22 cellular contexts compared by ENCODE assay signal in the genomic region with DNA sequence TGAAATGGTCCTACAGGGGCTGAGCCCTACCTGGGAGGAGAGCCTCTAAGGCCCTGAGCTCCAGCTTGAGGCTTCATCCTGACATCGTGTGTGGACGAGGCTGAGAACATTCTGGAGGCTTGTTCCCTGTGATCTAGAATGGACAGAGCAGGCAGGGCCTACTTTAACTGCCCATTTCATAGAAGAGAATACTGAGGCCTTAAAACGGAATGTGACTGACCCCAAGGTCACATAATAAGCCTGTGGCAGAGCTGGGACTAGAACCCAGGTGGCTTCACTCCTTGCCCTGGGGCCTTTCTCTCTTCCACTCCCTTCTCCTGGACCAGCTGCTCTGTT. TPM values are rescaled to one million over a fixed set of nuclear protein-coding genes. Genes with fewer than 3 reads are reported as not detected.
"Had no signal": no experiment of that assay in that cellular context is flagged by ENCODE, and none has a peak within 500 bp of the region (broad histone marks: within the 10 kb centered on the region; RNA-seq: fewer than 3 reads in every experiment).

No MANE protein-coding gene starts in this region.

- H3K27ac Mint-ChIP-seq: nephron progenitor cell; stimulated activated memory B cell treated with anti-CD40 and anti-IgM and Interleukin-4, amounts not matched to agents 10 μg/mL and 1 μg/mL and 100 μg/mL, for 72 hours had no signal

- ATAC-seq: effector memory CD8-positive, alpha-beta T cell; esophagus mucosa; gastrocnemius medialis; left cardiac atrium; left lung; naive thymus-derived CD8-positive, alpha-beta T cell; sciatic nerve; stimulated activated memory B cell treated with anti-CD40 and anti-IgM and Interleukin-4, amounts not matched to agents 10 μg/mL and 1 μg/mL and 100 μg/mL, for 72 hours; stimulated activated naive CD8-positive, alpha-beta T cell treated with anti-CD3 and anti-CD28 coated beads, Interleukin-15, Interleukin-2, amounts not matched to agents 100 U/mL and 50 U/mL, for 24 hours had no signal

- H3K4me3 ChIP-seq: coronary artery, gastrocnemius medialis, left lung, prostate gland, right atrium auricular region, testis, tibial artery, upper lobe of left lung had no signal

- H3K4me1 ChIP-seq: gastrocnemius medialis, prostate gland had no signal

- H3K9me3 ChIP-seq: gastrocnemius medialis, left lung, neutrophil, prostate gland, right atrium auricular region, testis, tibial artery, upper lobe of left lung had no signal

- H3K27me3 ChIP-seq: gastrocnemius medialis, right atrium auricular region, testis, tibial artery, upper lobe of left lung had no signal

- DNase-seq: effector memory CD8-positive, alpha-beta T cell; foreskin fibroblast; gastrocnemius medialis; left cardiac atrium; naive thymus-derived CD8-positive, alpha-beta T cell; nephron progenitor cell; stimulated activated CD4-positive, alpha-beta T cell treated with anti-CD3 and anti-CD28 coated beads, Interleukin-2, amount 100 ng/mL, for 24 hours; stimulated activated CD4-positive, alpha-beta T cell treated with anti-CD3 and anti-CD28 coated beads, Interleukin-4, amount 100 ng/mL, for 24 hours; stimulated activated naive CD8-positive, alpha-beta T cell treated with anti-CD3 and anti-CD28 coated beads, Interleukin-15, Interleukin-2, amounts not matched to agents 100 U/mL and 50 U/mL, for 24 hours; substantia nigra; testis; upper lobe of left lung had no signal

- H3K9me3 Mint-ChIP-seq: effector memory CD8-positive, alpha-beta T cell; naive thymus-derived CD8-positive, alpha-beta T cell; nephron progenitor cell; stimulated activated memory B cell treated with anti-CD40 and anti-IgM and Interleukin-4, amounts not matched to agents 10 μg/mL and 1 μg/mL and 100 μg/mL, for 72 hours had no signal

- H3K27ac ChIP-seq: coronary artery, gastrocnemius medialis, left lung, neutrophil, prostate gland, right atrium auricular region, testis, tibial artery had no signal

- FAIRE-seq: urothelium cell line had no signal

- H3K36me3 Mint-ChIP-seq: stimulated activated memory B cell treated with anti-CD40 and anti-IgM and Interleukin-4, amounts not matched to agents 10 μg/mL and 1 μg/mL and 100 μg/mL, for 72 hours had no signal

- H3K4me3 Mint-ChIP-seq: effector memory CD8-positive, alpha-beta T cell; naive thymus-derived CD8-positive, alpha-beta T cell; nephron progenitor cell; stimulated activated memory B cell treated with anti-CD40 and anti-IgM and Interleukin-4, amounts not matched to agents 10 μg/mL and 1 μg/mL and 100 μg/mL, for 72 hours had no signal

- H3K36me3 ChIP-seq: gastrocnemius medialis, left lung, neutrophil, prostate gland, right atrium auricular region, tibial artery, upper lobe of left lung had no signal

RNA-seq across cellular contexts. Expression of gene SDC3, which starts 6.0 kb away (rescaled TPM):
- polyA plus RNA-seq: naive thymus-derived CD8-positive, alpha-beta T cell had no signal
